ENCODE assay signal across 1 cellular context in genomic region chr16:8798535-8799157, GRCh38.
TF ChIP-seq lines count a peak whose summit lies in the region.

No MANE protein-coding gene starts in this region.

TF ChIP-seq in SK-N-SH, 30 proteins besides CTCF, POLR2A, EP300 and RAD21 (continued from another document):
- TF ChIP-seq, protein P1, sequence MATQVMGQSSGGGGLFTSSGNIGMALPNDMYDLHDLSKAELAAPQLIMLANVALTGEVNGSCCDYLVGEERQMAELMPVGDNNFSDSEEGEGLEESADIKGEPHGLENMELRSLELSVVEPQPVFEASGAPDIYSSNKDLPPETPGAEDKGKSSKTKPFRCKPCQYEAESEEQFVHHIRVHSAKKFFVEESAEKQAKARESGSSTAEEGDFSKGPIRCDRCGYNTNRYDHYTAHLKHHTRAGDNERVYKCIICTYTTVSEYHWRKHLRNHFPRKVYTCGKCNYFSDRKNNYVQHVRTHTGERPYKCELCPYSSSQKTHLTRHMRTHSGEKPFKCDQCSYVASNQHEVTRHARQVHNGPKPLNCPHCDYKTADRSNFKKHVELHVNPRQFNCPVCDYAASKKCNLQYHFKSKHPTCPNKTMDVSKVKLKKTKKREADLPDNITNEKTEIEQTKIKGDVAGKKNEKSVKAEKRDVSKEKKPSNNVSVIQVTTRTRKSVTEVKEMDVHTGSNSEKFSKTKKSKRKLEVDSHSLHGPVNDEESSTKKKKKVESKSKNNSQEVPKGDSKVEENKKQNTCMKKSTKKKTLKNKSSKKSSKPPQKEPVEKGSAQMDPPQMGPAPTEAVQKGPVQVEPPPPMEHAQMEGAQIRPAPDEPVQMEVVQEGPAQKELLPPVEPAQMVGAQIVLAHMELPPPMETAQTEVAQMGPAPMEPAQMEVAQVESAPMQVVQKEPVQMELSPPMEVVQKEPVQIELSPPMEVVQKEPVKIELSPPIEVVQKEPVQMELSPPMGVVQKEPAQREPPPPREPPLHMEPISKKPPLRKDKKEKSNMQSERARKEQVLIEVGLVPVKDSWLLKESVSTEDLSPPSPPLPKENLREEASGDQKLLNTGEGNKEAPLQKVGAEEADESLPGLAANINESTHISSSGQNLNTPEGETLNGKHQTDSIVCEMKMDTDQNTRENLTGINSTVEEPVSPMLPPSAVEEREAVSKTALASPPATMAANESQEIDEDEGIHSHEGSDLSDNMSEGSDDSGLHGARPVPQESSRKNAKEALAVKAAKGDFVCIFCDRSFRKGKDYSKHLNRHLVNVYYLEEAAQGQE (IDR thresholded peaks at IDR 0.05; ENCODE audit: low read depth, low read length): no peak
- TF ChIP-seq GABPA (IDR thresholded peaks at IDR 0.05; ENCODE audit: low read depth) (no peak), FOXM1 (IDR thresholded peaks at IDR 0.05; ENCODE audit: low read depth) (no peak)
